ENCODE assay signal across 1 cellular context in the genomic region with DNA sequence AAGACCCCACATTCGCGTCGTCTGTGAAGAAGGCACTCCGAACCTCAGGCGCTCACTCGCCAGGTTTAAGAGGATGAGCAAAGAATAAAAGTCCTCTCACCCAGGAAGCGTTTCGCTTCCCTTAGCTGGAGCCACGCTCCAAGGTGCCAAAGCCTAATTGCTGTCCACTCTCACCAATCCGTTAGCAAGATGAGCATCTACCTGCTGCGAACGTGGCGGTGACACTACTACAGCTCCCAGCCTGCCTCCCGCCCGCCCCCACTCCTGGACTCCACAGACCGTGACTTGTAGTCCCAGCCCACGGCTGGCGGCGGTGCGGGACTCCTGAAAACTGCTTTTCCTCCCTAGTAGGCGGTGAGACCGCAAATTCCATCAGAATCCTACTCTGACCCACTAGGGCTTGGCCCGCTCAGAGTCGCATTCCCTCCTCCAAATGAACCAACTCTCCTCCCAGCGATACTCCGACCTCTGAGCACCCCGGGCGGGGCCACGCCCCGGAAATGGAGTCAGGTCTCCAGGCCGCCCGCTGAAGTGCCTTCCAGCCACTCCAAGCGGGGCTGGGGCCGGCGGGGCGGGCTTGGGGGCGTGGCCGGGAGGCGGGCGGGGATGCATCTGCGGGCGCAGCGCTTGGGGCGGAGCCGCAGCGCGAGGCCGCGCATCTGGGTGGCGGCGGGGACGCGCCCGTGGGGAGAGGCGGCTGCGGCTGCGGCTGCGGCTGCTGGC.
TF ChIP-seq lines count a peak whose summit lies in the region.

No MANE protein-coding gene starts in this region.

TF ChIP-seq in GM12878, 131 proteins besides CTCF, POLR2A, EP300 and RAD21 (continued from another document and continues in another):
- TF ChIP-seq, protein P1, sequence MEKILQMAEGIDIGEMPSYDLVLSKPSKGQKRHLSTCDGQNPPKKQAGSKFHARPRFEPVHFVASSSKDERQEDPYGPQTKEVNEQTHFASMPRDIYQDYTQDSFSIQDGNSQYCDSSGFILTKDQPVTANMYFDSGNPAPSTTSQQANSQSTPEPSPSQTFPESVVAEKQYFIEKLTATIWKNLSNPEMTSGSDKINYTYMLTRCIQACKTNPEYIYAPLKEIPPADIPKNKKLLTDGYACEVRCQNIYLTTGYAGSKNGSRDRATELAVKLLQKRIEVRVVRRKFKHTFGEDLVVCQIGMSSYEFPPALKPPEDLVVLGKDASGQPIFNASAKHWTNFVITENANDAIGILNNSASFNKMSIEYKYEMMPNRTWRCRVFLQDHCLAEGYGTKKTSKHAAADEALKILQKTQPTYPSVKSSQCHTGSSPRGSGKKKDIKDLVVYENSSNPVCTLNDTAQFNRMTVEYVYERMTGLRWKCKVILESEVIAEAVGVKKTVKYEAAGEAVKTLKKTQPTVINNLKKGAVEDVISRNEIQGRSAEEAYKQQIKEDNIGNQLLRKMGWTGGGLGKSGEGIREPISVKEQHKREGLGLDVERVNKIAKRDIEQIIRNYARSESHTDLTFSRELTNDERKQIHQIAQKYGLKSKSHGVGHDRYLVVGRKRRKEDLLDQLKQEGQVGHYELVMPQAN (conservative IDR thresholded peaks at IDR 0.05), result peak; percentile 77
- no peak for TF ChIP-seq MYB (IDR thresholded peaks at IDR 0.05; ENCODE audit: borderline replicate concordance, low read depth, low read length)
- TF ChIP-seq ETV6 (conservative IDR thresholded peaks at IDR 0.05 in 1 of 2, IDR thresholded peaks at IDR 0.05 in 1 of 2; ENCODE audit: borderline replicate concordance in 1 of 2, low read depth in 1 of 2), result no peak
- TF ChIP-seq GATAD2B (conservative IDR thresholded peaks at IDR 0.05; ENCODE audit: low read depth), result peak; percentile 65; the same call in 1 of the 2 replicates
- peak in 1 of 2 experiments; percentile 76; a peak in 2 of 3 replicates for TF ChIP-seq EGR1 (IDR thresholded peaks at IDR 0.05; ENCODE audit: borderline replicate concordance in 1 of 2, low read depth in 2 of 2, low read length in 2 of 2)
- no peak for TF ChIP-seq ESRRA (IDR thresholded peaks at IDR 0.05; ENCODE audit: low read length)
- no peak for TF ChIP-seq RBBP5 (conservative IDR thresholded peaks at IDR 0.05)
- TF ChIP-seq PBX3 (IDR thresholded peaks at IDR 0.05; ENCODE audit: insufficient replicate concordance, low read depth, low read length), result no peak
- TF ChIP-seq ZNF384 (IDR thresholded peaks at IDR 0.05; ENCODE audit: borderline replicate concordance, low read depth, low read length), result no peak
- TF ChIP-seq RB1 (IDR thresholded peaks at IDR 0.05; ENCODE audit: borderline replicate concordance), result peak; percentile 60; the same call in 1 of the 2 replicates
- TF ChIP-seq NRF1 (conservative IDR thresholded peaks at IDR 0.05; ENCODE audit: low read depth, low read length), result no peak
- TF ChIP-seq KDM1A (IDR thresholded peaks at IDR 0.05; ENCODE audit: borderline replicate concordance), result no peak
- no peak for TF ChIP-seq RUNX3 (IDR thresholded peaks at IDR 0.05; ENCODE audit: low read length)
- TF ChIP-seq PAX8 (IDR thresholded peaks at IDR 0.05), result no peak
- TF ChIP-seq IKZF1 (conservative IDR thresholded peaks at IDR 0.05), result peak; percentile 90
- no peak for TF ChIP-seq FOXK2 (IDR thresholded peaks at IDR 0.05)
- TF ChIP-seq SPI1 (IDR thresholded peaks at IDR 0.05; ENCODE audit: borderline replicate concordance, insufficient read depth, low read depth, low read length), result no peak
- TF ChIP-seq ZNF207 (IDR thresholded peaks at IDR 0.05; ENCODE audit: borderline replicate concordance), result no peak
- TF ChIP-seq IKZF2 (IDR thresholded peaks at IDR 0.05), result peak; percentile 83 to 86
- TF ChIP-seq SMAD1 (IDR thresholded peaks at IDR 0.05; ENCODE audit: low read depth, partially characterized antibody), result no peak
- TF ChIP-seq, protein P2, sequence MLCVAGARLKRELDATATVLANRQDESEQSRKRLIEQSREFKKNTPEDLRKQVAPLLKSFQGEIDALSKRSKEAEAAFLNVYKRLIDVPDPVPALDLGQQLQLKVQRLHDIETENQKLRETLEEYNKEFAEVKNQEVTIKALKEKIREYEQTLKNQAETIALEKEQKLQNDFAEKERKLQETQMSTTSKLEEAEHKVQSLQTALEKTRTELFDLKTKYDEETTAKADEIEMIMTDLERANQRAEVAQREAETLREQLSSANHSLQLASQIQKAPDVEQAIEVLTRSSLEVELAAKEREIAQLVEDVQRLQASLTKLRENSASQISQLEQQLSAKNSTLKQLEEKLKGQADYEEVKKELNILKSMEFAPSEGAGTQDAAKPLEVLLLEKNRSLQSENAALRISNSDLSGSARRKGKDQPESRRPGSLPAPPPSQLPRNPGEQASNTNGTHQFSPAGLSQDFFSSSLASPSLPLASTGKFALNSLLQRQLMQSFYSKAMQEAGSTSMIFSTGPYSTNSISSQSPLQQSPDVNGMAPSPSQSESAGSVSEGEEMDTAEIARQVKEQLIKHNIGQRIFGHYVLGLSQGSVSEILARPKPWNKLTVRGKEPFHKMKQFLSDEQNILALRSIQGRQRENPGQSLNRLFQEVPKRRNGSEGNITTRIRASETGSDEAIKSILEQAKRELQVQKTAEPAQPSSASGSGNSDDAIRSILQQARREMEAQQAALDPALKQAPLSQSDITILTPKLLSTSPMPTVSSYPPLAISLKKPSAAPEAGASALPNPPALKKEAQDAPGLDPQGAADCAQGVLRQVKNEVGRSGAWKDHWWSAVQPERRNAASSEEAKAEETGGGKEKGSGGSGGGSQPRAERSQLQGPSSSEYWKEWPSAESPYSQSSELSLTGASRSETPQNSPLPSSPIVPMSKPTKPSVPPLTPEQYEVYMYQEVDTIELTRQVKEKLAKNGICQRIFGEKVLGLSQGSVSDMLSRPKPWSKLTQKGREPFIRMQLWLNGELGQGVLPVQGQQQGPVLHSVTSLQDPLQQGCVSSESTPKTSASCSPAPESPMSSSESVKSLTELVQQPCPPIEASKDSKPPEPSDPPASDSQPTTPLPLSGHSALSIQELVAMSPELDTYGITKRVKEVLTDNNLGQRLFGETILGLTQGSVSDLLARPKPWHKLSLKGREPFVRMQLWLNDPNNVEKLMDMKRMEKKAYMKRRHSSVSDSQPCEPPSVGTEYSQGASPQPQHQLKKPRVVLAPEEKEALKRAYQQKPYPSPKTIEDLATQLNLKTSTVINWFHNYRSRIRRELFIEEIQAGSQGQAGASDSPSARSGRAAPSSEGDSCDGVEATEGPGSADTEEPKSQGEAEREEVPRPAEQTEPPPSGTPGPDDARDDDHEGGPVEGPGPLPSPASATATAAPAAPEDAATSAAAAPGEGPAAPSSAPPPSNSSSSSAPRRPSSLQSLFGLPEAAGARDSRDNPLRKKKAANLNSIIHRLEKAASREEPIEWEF (IDR thresholded peaks at IDR 0.05; ENCODE audit: insufficient replicate concordance, low read depth, low read length), result no peak
- TF ChIP-seq SREBF1 (IDR thresholded peaks at IDR 0.05; ENCODE audit: low read length), result no peak
- peak; percentile 50; the same call in 1 of the 2 replicates for TF ChIP-seq CBFB (IDR thresholded peaks at IDR 0.05; ENCODE audit: low read depth)
- TF ChIP-seq, protein P3, sequence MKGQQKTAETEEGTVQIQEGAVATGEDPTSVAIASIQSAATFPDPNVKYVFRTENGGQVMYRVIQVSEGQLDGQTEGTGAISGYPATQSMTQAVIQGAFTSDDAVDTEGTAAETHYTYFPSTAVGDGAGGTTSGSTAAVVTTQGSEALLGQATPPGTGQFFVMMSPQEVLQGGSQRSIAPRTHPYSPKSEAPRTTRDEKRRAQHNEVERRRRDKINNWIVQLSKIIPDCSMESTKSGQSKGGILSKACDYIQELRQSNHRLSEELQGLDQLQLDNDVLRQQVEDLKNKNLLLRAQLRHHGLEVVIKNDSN (IDR thresholded peaks at IDR 0.05; ENCODE audit: borderline replicate concordance, extremely low read length, insufficient read depth, low read depth, low read length), result no peak
- no peak for TF ChIP-seq NFYA (IDR thresholded peaks at IDR 0.05; ENCODE audit: borderline replicate concordance, low read depth, low read length)
- TF ChIP-seq SIN3A (IDR thresholded peaks at IDR 0.05; ENCODE audit: low read depth, low read length), result peak; percentile 50; the same call in 1 of the 2 replicates
- TF ChIP-seq POLR2AphosphoS5 (IDR thresholded peaks at IDR 0.05; ENCODE audit: low read length), result peak; percentile 91
- TF ChIP-seq ZNF217 (IDR thresholded peaks at IDR 0.05), result no peak
- TF ChIP-seq CREB1 (IDR thresholded peaks at IDR 0.05; ENCODE audit: low read depth), result peak; percentile 83
- TF ChIP-seq, protein P4, sequence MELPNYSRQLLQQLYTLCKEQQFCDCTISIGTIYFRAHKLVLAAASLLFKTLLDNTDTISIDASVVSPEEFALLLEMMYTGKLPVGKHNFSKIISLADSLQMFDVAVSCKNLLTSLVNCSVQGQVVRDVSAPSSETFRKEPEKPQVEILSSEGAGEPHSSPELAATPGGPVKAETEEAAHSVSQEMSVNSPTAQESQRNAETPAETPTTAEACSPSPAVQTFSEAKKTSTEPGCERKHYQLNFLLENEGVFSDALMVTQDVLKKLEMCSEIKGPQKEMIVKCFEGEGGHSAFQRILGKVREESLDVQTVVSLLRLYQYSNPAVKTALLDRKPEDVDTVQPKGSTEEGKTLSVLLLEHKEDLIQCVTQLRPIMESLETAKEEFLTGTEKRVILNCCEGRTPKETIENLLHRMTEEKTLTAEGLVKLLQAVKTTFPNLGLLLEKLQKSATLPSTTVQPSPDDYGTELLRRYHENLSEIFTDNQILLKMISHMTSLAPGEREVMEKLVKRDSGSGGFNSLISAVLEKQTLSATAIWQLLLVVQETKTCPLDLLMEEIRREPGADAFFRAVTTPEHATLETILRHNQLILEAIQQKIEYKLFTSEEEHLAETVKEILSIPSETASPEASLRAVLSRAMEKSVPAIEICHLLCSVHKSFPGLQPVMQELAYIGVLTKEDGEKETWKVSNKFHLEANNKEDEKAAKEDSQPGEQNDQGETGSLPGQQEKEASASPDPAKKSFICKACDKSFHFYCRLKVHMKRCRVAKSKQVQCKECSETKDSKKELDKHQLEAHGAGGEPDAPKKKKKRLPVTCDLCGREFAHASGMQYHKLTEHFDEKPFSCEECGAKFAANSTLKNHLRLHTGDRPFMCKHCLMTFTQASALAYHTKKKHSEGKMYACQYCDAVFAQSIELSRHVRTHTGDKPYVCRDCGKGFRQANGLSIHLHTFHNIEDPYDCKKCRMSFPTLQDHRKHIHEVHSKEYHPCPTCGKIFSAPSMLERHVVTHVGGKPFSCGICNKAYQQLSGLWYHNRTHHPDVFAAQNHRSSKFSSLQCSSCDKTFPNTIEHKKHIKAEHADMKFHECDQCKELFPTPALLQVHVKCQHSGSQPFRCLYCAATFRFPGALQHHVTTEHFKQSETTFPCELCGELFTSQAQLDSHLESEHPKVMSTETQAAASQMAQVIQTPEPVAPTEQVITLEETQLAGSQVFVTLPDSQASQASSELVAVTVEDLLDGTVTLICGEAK (IDR thresholded peaks at IDR 0.05; ENCODE audit: borderline replicate concordance), result peak; percentile 69; the same call in 1 of the 2 replicates
- no peak; the same call in 1 of the 2 replicates for TF ChIP-seq REST (IDR thresholded peaks at IDR 0.05; ENCODE audit: low read depth, low read length)
- TF ChIP-seq EZH2 (IDR thresholded peaks at IDR 0.05; ENCODE audit: borderline replicate concordance, control insufficient read depth, low read depth, low read length), result no peak
- TF ChIP-seq EED (IDR thresholded peaks at IDR 0.05; ENCODE audit: low read depth), result peak; percentile 49
- no peak for TF ChIP-seq KLF5 (IDR thresholded peaks at IDR 0.05; ENCODE audit: partially characterized antibody)
- no peak for TF ChIP-seq TBL1XR1 (IDR thresholded peaks at IDR 0.05; ENCODE audit: low read depth, low read length)
- TF ChIP-seq ZNF274 (IDR thresholded peaks at IDR 0.05; ENCODE audit: insufficient read depth, insufficient read length), result no peak
- TF ChIP-seq MEF2B (IDR thresholded peaks at IDR 0.05; ENCODE audit: partially characterized antibody, poor library complexity, severe bottlenecking), result no peak
- TF ChIP-seq CBX3 (IDR thresholded peaks at IDR 0.05; ENCODE audit: borderline replicate concordance, low read depth), result no peak
- TF ChIP-seq CHD1 (IDR thresholded peaks at IDR 0.05; ENCODE audit: low read depth, low read length), result no peak
